In genomic region chr1:13892671-13893325, GRCh38 we compare ENCODE assay signal across 10 cellular contexts.
DNase-seq lines count a peak whose midpoint lies in the region; ATAC-seq and TF ChIP-seq lines count a peak whose summit lies in the region.
"Had no signal": no experiment of that assay in that cellular context is flagged by ENCODE, and none has a peak within 500 bp of the region (broad histone marks: within the 10 kb centered on the region; RNA-seq: fewer than 3 reads in every experiment).

No MANE protein-coding gene starts in this region.

- peaks cover 4% of the 10 kb centered on the region for H3K4me1 Mint-ChIP-seq in osteocyte (ENCODE audit: unreplicated experiment)

- intact Hi-C loops in Right ventricle myocardium superior (cut with DNase I): no loop called here
- intact Hi-C loops in PC-9 (cut with micrococcal nuclease; ENCODE audit: unreplicated experiment): no loop called here

- TF ChIP-seq CTCF in C4-2B (conservative IDR thresholded peaks at IDR 0.05): no peak
- TF ChIP-seq CTCF in osteocyte (IDR thresholded peaks at IDR 0.05): no peak
- no peak for TF ChIP-seq CTCF in PC-9 (conservative IDR thresholded peaks at IDR 0.05)

- H3K9me2 ChIP-seq in PC-9 (ENCODE audit: insufficient read depth): no peaks in the 10 kb centered on the region

- H4K20me1 ChIP-seq in PC-9 (ENCODE audit: insufficient read depth): no peaks in the 10 kb centered on the region

- no peaks in the 10 kb centered on the region for H3K36me3 Mint-ChIP-seq in osteocyte (ENCODE audit: unreplicated experiment)

- H3K9me3 Mint-ChIP-seq in osteocyte (ENCODE audit: unreplicated experiment): peaks cover 6% of the 10 kb centered on the region

- no peaks in the 10 kb centered on the region for H3K4me1 ChIP-seq in PC-9 (replicated peaks; ENCODE audit: insufficient read depth)

- POLR2A ChIA-PET in PC-9 (lab: Charles Lee; ENCODE audit: unreplicated experiment): no interaction called here

- H3K4me2 ChIP-seq in PC-9: no peak overlapping the region

- H3K27ac ChIP-seq in C4-2B: peak overlapping the region; percentile 26; the same call in 1 of the 2 replicates
- H3K27ac ChIP-seq in PC-9: no peak overlapping the region

- peak; percentile 1 for DNase-seq in NCI-H460 (ENCODE audit: extremely low read depth, low read depth)
- peak; percentile 47 for DNase-seq in Right ventricle myocardium superior
- no peak for DNase-seq in osteocyte (ENCODE audit: extremely low spot score, unreplicated experiment)
- no peak for DNase-seq in NCI-H1048 (lab: John Stamatoyannopoulos, UW)
- DNase-seq in PC-9: no peak
- DNase-seq: NCI-H82 had no signal

- H3K9me3 ChIP-seq in PC-9 (ENCODE audit: insufficient read depth, low read depth): no peaks in the 10 kb centered on the region

- peaks cover 26% of the 10 kb centered on the region for H3K27me3 Mint-ChIP-seq in osteocyte (ENCODE audit: unreplicated experiment)

- H3K79me2 ChIP-seq in PC-9 (ENCODE audit: low read depth): no peaks in the 10 kb centered on the region

- peak; percentile 73 for ATAC-seq in Right ventricle myocardium superior (ENCODE audit: poor library complexity)
- ATAC-seq in GM19351 (IDR thresholded peaks at IDR 0.05; ENCODE audit: unreplicated experiment): no peak
- no peak for ATAC-seq in HG03045 (IDR thresholded peaks at IDR 0.05; ENCODE audit: unreplicated experiment)

- no peak overlapping the region for H3K27ac Mint-ChIP-seq in osteocyte (ENCODE audit: unreplicated experiment)
- H3K27ac Mint-ChIP-seq: activated T-helper 1 cell treated with anti-CD3 and anti-CD28 coated beads, Interleukin-12 subunit alpha, Interleukin-12 subunit beta, Interleukin-2, Interleukin-4 antibody, amounts not matched to agents 30 ng/mL and 10 ng/mL and 1 ng/mL, durations not matched to agents 14 hours and 24 hours and 36 hours had no signal

- peaks cover 40% of the 10 kb centered on the region for H3K27me3 ChIP-seq in PC-9 (ENCODE audit: insufficient read depth, low read depth)

- no peak overlapping the region for H2AFZ ChIP-seq in PC-9

- H3K36me3 ChIP-seq in PC-9 (ENCODE audit: low read depth): no peaks in the 10 kb centered on the region

- H3F3A ChIP-seq in PC-9 (ENCODE audit: insufficient read depth, low read depth): no peaks in the 10 kb centered on the region

- peak overlapping the region; percentile 49 for H3K4me3 Mint-ChIP-seq in osteocyte (ENCODE audit: unreplicated experiment)
- H3K4me3 Mint-ChIP-seq: activated T-helper 1 cell treated with anti-CD3 and anti-CD28 coated beads, Interleukin-12 subunit alpha, Interleukin-12 subunit beta, Interleukin-2, Interleukin-4 antibody, amounts not matched to agents 30 ng/mL and 10 ng/mL and 1 ng/mL, durations not matched to agents 14 hours and 24 hours and 36 hours had no signal

- no peak overlapping the region for H3K4me3 ChIP-seq in PC-9

- BruUV-seq in PC-9 (replicated peaks; lab: Mats Ljungman, UMichigan): no TSS peak

- CTCF ChIA-PET in PC-9 (lab: Charles Lee): no interaction called here

Comparison
In these comparisons a context has a peak if more than half of its experiments do, and no peak if none do; other contexts are left out.
1. DNase-seq: peak in NCI-H460 (single experiment) and Right ventricle myocardium superior (single experiment); none in osteocyte (single experiment), NCI-H1048 (single experiment) and PC-9 (0 of 2).